ENCODE assay signal across 14 cellular contexts in the genomic region with DNA sequence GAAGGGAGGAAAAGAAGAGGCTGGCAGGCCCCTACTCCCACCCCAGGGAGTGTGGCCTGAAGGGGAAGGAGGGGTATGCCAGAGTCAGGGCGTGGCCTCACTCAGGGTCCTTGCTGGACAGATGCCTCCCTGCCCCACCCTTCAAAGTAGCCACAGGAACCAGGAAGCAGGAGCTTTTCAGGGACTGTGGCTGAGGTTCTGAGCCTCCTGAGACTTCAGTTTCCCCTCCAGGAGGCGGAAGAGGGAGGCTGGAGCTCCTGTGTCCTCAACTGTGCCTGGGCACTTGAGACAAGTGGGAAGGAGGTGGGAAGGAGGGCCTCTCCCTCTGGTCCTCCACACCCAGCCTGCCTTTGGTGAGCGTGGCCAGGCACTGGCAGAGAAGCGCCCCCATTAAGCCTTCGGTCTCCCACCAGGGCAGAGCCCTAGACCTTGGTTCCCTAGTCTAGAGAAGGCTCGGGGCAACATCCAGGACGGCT. TPM values are rescaled to one million over a fixed set of nuclear protein-coding genes. Genes with fewer than 3 reads are reported as not detected.
DNase-seq lines count a peak whose midpoint lies in the region; ATAC-seq and TF ChIP-seq lines count a peak whose summit lies in the region.
"Had no signal": no experiment of that assay in that cellular context is flagged by ENCODE, and none has a peak within 500 bp of the region (broad histone marks: within the 10 kb centered on the region; RNA-seq: fewer than 3 reads in every experiment).

No MANE protein-coding gene starts in this region.

- no peak for TF ChIP-seq POLR2A in suprapubic skin (IDR thresholded peaks at IDR 0.05)

- H4K8ac ChIP-seq in mesenchymal stem cell (ENCODE audit: low read length): peak overlapping the region; percentile 93

- peak overlapping the region; percentile 69 for H2AK5ac ChIP-seq in mesenchymal stem cell (ENCODE audit: low read length, severe bottlenecking)

- H3K27me3 Mint-ChIP-seq in stimulated activated naive B cell treated with anti-CD40 and anti-IgM and Interleukin-4, amounts not matched to agents 10 μg/mL and 1 μg/mL and 100 μg/mL, for 72 hours: peaks cover 34 to 41% of the 10 kb centered on the region in 2 donors

- H3K4me1 ChIP-seq in mesenchymal stem cell (ENCODE audit: control insufficient read depth, insufficient read depth, low read depth, low read length) (peaks cover 52% of the 10 kb centered on the region), suprapubic skin (peaks cover 64% of the 10 kb centered on the region)

- ATAC-seq in GM19397 (IDR thresholded peaks at IDR 0.05; ENCODE audit: unreplicated experiment): no peak
- ATAC-seq in stimulated activated naive B cell treated with anti-CD40 and anti-IgM and Interleukin-4, amounts not matched to agents 10 μg/mL and 1 μg/mL and 100 μg/mL, for 72 hours (replicated peaks): no peak

- no peak overlapping the region for H3K27ac Mint-ChIP-seq in stimulated activated naive B cell treated with anti-CD40 and anti-IgM and Interleukin-4, amounts not matched to agents 10 μg/mL and 1 μg/mL and 100 μg/mL, for 72 hours

- no peak overlapping the region for H3K4me2 ChIP-seq in mesenchymal stem cell (ENCODE audit: low read length, poor library complexity, severe bottlenecking)

- H3K4me1 Mint-ChIP-seq in stimulated activated naive B cell treated with anti-CD40 and anti-IgM and Interleukin-4, amounts not matched to agents 10 μg/mL and 1 μg/mL and 100 μg/mL, for 72 hours: peaks cover 6 to 21% of the 10 kb centered on the region in 2 donors

- no peak overlapping the region for H2BK120ac ChIP-seq in mesenchymal stem cell (ENCODE audit: low read depth, low read length)

- H3K9me3 Mint-ChIP-seq in stimulated activated naive B cell treated with anti-CD40 and anti-IgM and Interleukin-4, amounts not matched to agents 10 μg/mL and 1 μg/mL and 100 μg/mL, for 72 hours: no peaks in the 10 kb centered on the region

- H2BK15ac ChIP-seq in mesenchymal stem cell (ENCODE audit: low read depth, poor library complexity, severe bottlenecking): peak overlapping the region; percentile 86

- peak overlapping the region; percentile 17 to 34 for H2BK12ac ChIP-seq in mesenchymal stem cell (ENCODE audit: low read length in 2 of 2)

- H3K27me3 ChIP-seq in mesenchymal stem cell (ENCODE audit: control insufficient read depth in 1 of 2, insufficient read depth in 1 of 2, low read length in 2 of 2): peaks cover 0 to 47% of the 10 kb centered on the region in 2 experiments
- H3K27me3 ChIP-seq in suprapubic skin: no peaks in the 10 kb centered on the region

- peak overlapping the region in 1 of 2 experiments; percentile 70 for H3K4ac ChIP-seq in mesenchymal stem cell (ENCODE audit: low read depth in 1 of 2, low read length in 2 of 2)

- no peak overlapping the region for H3K23ac ChIP-seq in mesenchymal stem cell (ENCODE audit: low read length in 2 of 2)

- peak overlapping the region; percentile 91 for H4K91ac ChIP-seq in mesenchymal stem cell (ENCODE audit: low read length)

- no peaks in the 10 kb centered on the region for H3K9me3 ChIP-seq in mesenchymal stem cell (ENCODE audit: control insufficient read depth, low read length)
- no peaks in the 10 kb centered on the region for H3K9me3 ChIP-seq in suprapubic skin

- H2BK5ac ChIP-seq in mesenchymal stem cell (ENCODE audit: low read depth, low read length, poor library complexity, severe bottlenecking): no peak overlapping the region

- no peak for TF ChIP-seq CTCF in suprapubic skin (IDR thresholded peaks at IDR 0.05)

- no peak overlapping the region for H3K9ac ChIP-seq in mesenchymal stem cell (ENCODE audit: low read length)

- no peak overlapping the region for H2AFZ ChIP-seq in mesenchymal stem cell (ENCODE audit: low read depth, low read length)

- WGBS in mesenchymal stem cell: 84% methylated on average over 7 of the region's 7 CpGs
- WGBS in suprapubic skin: no CpG with 5 or more reads among the region's 7 CpGs

- H3K36me3 Mint-ChIP-seq in stimulated activated naive B cell treated with anti-CD40 and anti-IgM and Interleukin-4, amounts not matched to agents 10 μg/mL and 1 μg/mL and 100 μg/mL, for 72 hours: no peaks in the 10 kb centered on the region

- H3K18ac ChIP-seq in mesenchymal stem cell (ENCODE audit: low read depth in 1 of 2, low read length in 2 of 2): no peak overlapping the region

- H3K79me1 ChIP-seq in mesenchymal stem cell (replicated peaks; ENCODE audit: low read length, poor library complexity, severe bottlenecking): peaks cover 3% of the 10 kb centered on the region

- peak overlapping the region in 1 of 2 experiments; percentile 5 for H3K14ac ChIP-seq in mesenchymal stem cell (ENCODE audit: low read length in 2 of 2)

- DNase-seq in DMS 273 (lab: John Stamatoyannopoulos, UW; ENCODE audit: unreplicated experiment) (peak; percentile 60), DMS 273 treated with DMSO at 0.1 percent for 48 hours (lab: John Stamatoyannopoulos, UW) (no peak), caudate nucleus (lab: John Stamatoyannopoulos, UW) (no peak), mesenchymal stem cell (no peak), suprapubic skin (ENCODE audit: low spot score in 2 of 2) (no peak), NOMO-1 treated with DMSO at 0.1 percent for 48 hours (lab: John Stamatoyannopoulos, UW; ENCODE audit: unreplicated experiment) (no peak)
- DNase-seq in stimulated activated naive B cell treated with anti-CD40 and anti-IgM and Interleukin-4, amounts not matched to agents 10 μg/mL and 1 μg/mL and 100 μg/mL, for 72 hours: no peak
- DNase-seq: KG1; NCI-H510A; stimulated activated CD4-positive, alpha-beta T cell treated with anti-CD3 and anti-CD28 coated beads, Interleukin-15, amount 100 ng/mL, for 24 hours had no signal

- no peak overlapping the region for H3K4me3 Mint-ChIP-seq in stimulated activated naive B cell treated with anti-CD40 and anti-IgM and Interleukin-4, amounts not matched to agents 10 μg/mL and 1 μg/mL and 100 μg/mL, for 72 hours

- H3K27ac ChIP-seq in caudate nucleus (ENCODE audit: low read depth, low read length) (peak overlapping the region; percentile 93), mesenchymal stem cell (ENCODE audit: low read length, poor library complexity, severe bottlenecking) (peak overlapping the region; percentile 24), suprapubic skin (peak overlapping the region; percentile 80)
- H3K27ac ChIP-seq: 22Rv1 had no signal

- no peak for TF ChIP-seq EP300 in suprapubic skin (IDR thresholded peaks at IDR 0.05)

- no peak overlapping the region for H3K4me3 ChIP-seq in mesenchymal stem cell (ENCODE audit: insufficient read depth in 1 of 2, low read depth in 1 of 2, low read length in 2 of 2)
- peak overlapping the region; percentile 41 for H3K4me3 ChIP-seq in suprapubic skin

- H3K36me3 ChIP-seq in mesenchymal stem cell (ENCODE audit: control insufficient read depth in 1 of 2, insufficient read depth in 2 of 2, low read depth in 1 of 2, low read length in 2 of 2): peaks cover 0 to 23% of the 10 kb centered on the region in 2 experiments
- H3K36me3 ChIP-seq in suprapubic skin: peaks cover 9% of the 10 kb centered on the region

RNA-seq across cellular contexts. Expression of a gene that starts 5.3 kb away (rescaled TPM):
- 1.0 TPM for polyA plus RNA-seq in mesenchymal stem cell (2013, experiment 1 of 2)
- 0.93 TPM for polyA plus RNA-seq in mesenchymal stem cell (2013, experiment 2 of 2)
- 100 to 1,000 TPM; 106 to 145 (median 129) TPM for total RNA-seq in suprapubic skin

RNA-seq across cellular contexts. Expression of a gene that starts 28.3 kb away (rescaled TPM):
- polyA plus RNA-seq in mesenchymal stem cell (2013, experiment 1 of 2): 7.4 TPM
- polyA plus RNA-seq in mesenchymal stem cell (2013, experiment 2 of 2): 7.5 TPM
- 1 to 10 TPM; 1.9 to 6.8 (median 3.7) TPM for total RNA-seq in suprapubic skin

RNA-seq across cellular contexts. Expression of a gene that starts 40.9 kb away (rescaled TPM):
- 210 TPM for polyA plus RNA-seq in mesenchymal stem cell (2013, experiment 1 of 2)
- polyA plus RNA-seq in mesenchymal stem cell (2013, experiment 2 of 2): 208 TPM
- total RNA-seq in suprapubic skin: 100 to 1,000 TPM; 144 to 169 (median 160) TPM

RNA-seq across cellular contexts. Expression of a gene that starts 52.2 kb away (rescaled TPM):
- 0.14 TPM for polyA plus RNA-seq in mesenchymal stem cell (2013, experiment 1 of 2)
- polyA plus RNA-seq in mesenchymal stem cell (2013, experiment 2 of 2): not detected
- total RNA-seq in suprapubic skin: not detected
- total RNA-seq: liver, subcutaneous adipose tissue had no signal
- polyA plus RNA-seq: liver had no signal

Comparison
In these comparisons a context has a peak if more than half of its experiments do, and no peak if none do; other contexts are left out.
1. H3K27ac ChIP-seq: peak in every context shown above with its lines; median percentile 93 in caudate nucleus; 80 in suprapubic skin; 24 in mesenchymal stem cell.